Comparison of ENCODE assay signal across 27 cellular contexts in genomic region chrX:44058339-44058738, GRCh38.
"Had no signal": no experiment of that assay in that cellular context is flagged by ENCODE, and none has a peak within 500 bp of the region (broad histone marks: within the 10 kb centered on the region; RNA-seq: fewer than 3 reads in every experiment).

No MANE protein-coding gene starts in this region.

- H3K27me3 ChIP-seq: ascending aorta, cardiac muscle cell had no signal

- H3K4me3 ChIP-seq: ascending aorta, cardiac muscle cell had no signal

- H3K27ac ChIP-seq: ascending aorta, cardiac muscle cell, VCaP had no signal

- DNase-seq: activated B cell treated with CpG ODN at 0.5 μM for 24 hours; activated CD4-positive, alpha-beta memory T cell treated with anti-CD3 and anti-CD28 coated beads for 36 hours; activated CD4-positive, alpha-beta T cell treated with anti-CD3 and anti-CD28 coated beads for 4 hours; activated CD4-positive, alpha-beta T cell treated with anti-CD3 and anti-CD28 coated beads, Interleukin-2, amount 10 ng/mL, durations not matched to agents 24 days and 14 days; activated CD4-positive, alpha-beta T cell treated with anti-CD3 and anti-CD28 coated beads, Interleukin-2, amount 50 U/mL, for 1 hour; activated CD4-positive, alpha-beta T cell treated with anti-CD3 and anti-CD28 coated beads, Interleukin-2, amount 50 U/mL, for 4 hours; activated CD4-positive, CD25-positive, alpha-beta regulatory T cell treated with anti-CD3 and anti-CD28 coated beads, Interleukin-2, amount 50 U/mL, for 72 hours; activated CD8-positive, alpha-beta memory T cell treated with anti-CD3 and anti-CD28 coated beads, Interleukin-2, amount 50 U/mL, for 4 hours; activated CD8-positive, alpha-beta T cell treated with anti-CD3 and anti-CD28 coated beads for 36 hours; activated effector memory CD4-positive, alpha-beta T cell treated with Interleukin-2 at 50 U/mL for 16 hours; activated gamma-delta T cell; activated naive CD4-positive, alpha-beta T cell treated with anti-CD3 and anti-CD28 coated beads, Interleukin-2, amount 10 ng/mL, durations not matched to agents 7 days and 5 days; activated naive CD4-positive, alpha-beta T cell treated with Interleukin-2 at 50 U/mL for 16 hours; activated naive CD8-positive, alpha-beta T cell treated with anti-CD3 and anti-CD28 coated beads, Interleukin-2, amount 10 ng/mL, durations not matched to agents 7 days and 5 days; activated naive CD8-positive, alpha-beta T cell treated with anti-CD3 and anti-CD28 coated beads, Interleukin-2, amount 50 U/mL, for 24 hours; activated T-cell treated with anti-CD3 and anti-CD28 coated beads for 4 hours; activated T-cell treated with anti-CD3 and anti-CD28 coated beads, Interleukin-2, amount 50 U/mL, for 24 hours; activated T-cell treated with anti-CD3 and anti-CD28 coated beads, Interleukin-2, amount 50 U/mL, for 48 hours; amygdala; anterior cingulate cortex; central memory CD4-positive, alpha-beta T cell; T-helper 1 cell; T-helper 2 cell; T-helper 9 cell had no signal

- H3K9me3 ChIP-seq: ascending aorta had no signal

- H3K4me1 ChIP-seq: ascending aorta had no signal

- H3K36me3 ChIP-seq: ascending aorta, cardiac muscle cell had no signal

- ATAC-seq: activated CD8-positive, alpha-beta T cell treated with anti-CD3 and anti-CD28 coated beads for 36 hours; activated naive CD8-positive, alpha-beta T cell treated with anti-CD3 and anti-CD28 coated beads, Interleukin-2, amount 50 U/mL, for 24 hours had no signal
